ENCODE assay signal across 15 cellular contexts in the genomic region with DNA sequence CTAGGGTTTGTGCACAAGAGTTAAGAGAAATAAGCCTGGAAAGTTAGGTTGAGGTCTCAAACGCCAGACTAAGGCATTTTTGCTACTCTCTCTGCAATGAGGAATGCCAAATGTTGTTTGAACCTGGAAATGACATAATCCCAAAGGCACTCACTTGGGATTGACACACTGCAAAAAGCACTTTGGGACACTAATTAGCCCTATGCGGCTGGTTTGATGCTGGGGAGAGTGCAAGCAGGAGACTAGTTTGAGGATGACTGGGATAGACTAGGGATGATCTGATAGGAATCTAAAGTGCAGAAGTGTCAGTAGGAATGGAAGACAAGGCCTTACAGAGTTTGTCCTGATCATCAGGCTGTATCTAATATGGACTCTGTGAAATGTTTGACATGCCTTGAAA.
"Had no signal": no experiment of that assay in that cellular context is flagged by ENCODE, and none has a peak within 500 bp of the region (broad histone marks: within the 10 kb centered on the region; RNA-seq: fewer than 3 reads in every experiment).

No MANE protein-coding gene starts in this region.

- H3K36me3 ChIP-seq: brain microvascular endothelial cell, prostate gland had no signal

- H3K27ac ChIP-seq: brain microvascular endothelial cell, prostate gland had no signal

- H3K9me3 ChIP-seq: prostate gland had no signal

- H3K27me3 ChIP-seq: brain microvascular endothelial cell had no signal

- DNase-seq: activated CD4-positive, alpha-beta T cell treated with anti-CD3 and anti-CD28 coated beads, Interleukin-2, amount 50 U/mL, for 1 hour; activated CD8-positive, alpha-beta memory T cell treated with anti-CD3 and anti-CD28 coated beads for 24 hours; activated gamma-delta T cell treated with Interleukin-2 at 50 U/mL for 16 hours; amniotic stem cell; brain microvascular endothelial cell; effector memory CD4-positive, alpha-beta T cell; glutamatergic neuron; right cardiac atrium; small intestine; stimulated activated CD4-positive, alpha-beta T cell treated with anti-CD3 and anti-CD28 coated beads, Interleukin-4, amount 100 ng/mL, for 4 hours; stimulated activated CD8-positive, alpha-beta memory T cell treated with anti-CD3 and anti-CD28 coated beads, Interleukin-4, amount 100 ng/mL, for 48 hours; stimulated activated naive CD4-positive, alpha-beta T cell treated with Interleukin-2 at 50 U/mL for 16 hours; T-helper 9 cell had no signal

- ATAC-seq: activated CD4-positive, CD25-positive, alpha-beta regulatory T cell treated with anti-CD3 and anti-CD28 coated beads, Interleukin-2, amount 50 U/mL, for 24 hours; right cardiac atrium had no signal

- H3K4me1 ChIP-seq: prostate gland had no signal

- H3K4me3 ChIP-seq: prostate gland had no signal
